22 cellular contexts compared by ENCODE assay signal in the genomic region with DNA sequence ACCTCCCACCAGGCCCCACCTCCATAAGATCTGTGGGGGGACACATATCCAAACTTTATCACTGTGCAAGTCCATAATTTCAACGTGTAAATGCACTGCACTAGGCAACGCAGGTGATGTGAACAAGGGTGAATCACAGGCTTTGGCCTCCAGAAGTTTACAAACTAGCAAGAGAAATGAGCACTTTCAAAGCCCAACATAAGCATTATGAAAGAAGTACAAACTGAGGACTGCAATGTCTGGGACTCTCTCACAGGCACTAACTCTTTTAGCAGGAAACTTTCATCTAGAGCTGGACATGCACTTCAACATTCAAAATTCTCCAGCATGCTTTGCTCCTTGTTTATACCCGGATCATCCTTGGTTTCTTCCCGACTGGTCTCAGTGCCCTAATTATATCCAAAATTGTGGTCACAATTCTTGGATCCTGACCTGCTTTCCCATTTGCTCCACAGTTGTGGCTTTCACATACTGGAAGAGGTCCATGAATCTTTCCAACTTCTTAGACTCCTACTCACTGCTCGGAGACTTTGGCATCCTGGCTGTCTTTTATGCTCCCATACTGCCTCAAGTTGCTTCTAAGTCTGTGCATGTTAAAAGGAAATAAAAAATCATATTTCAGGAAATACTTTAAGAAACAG. TPM values are rescaled to one million over a fixed set of nuclear protein-coding genes. Genes with fewer than 3 reads are reported as not detected.
DNase-seq lines count a peak whose midpoint lies in the region; ATAC-seq, FAIRE-seq and TF ChIP-seq lines count a peak whose summit lies in the region.
"Had no signal": no experiment of that assay in that cellular context is flagged by ENCODE, and none has a peak within 500 bp of the region (broad histone marks: within the 10 kb centered on the region; RNA-seq: fewer than 3 reads in every experiment).

No MANE protein-coding gene starts in this region.

- H2BK20ac ChIP-seq in IMR-90 (ENCODE audit: low read depth, low read length): peak overlapping the region; percentile 42; the same call in 1 of the 2 replicates

- no peak overlapping the region for H4K8ac ChIP-seq in IMR-90 (ENCODE audit: low read depth in 2 of 2, low read length in 2 of 2)

- no peak overlapping the region for H3K18ac ChIP-seq in IMR-90 (ENCODE audit: low read depth, low read length)

- H3K9ac ChIP-seq in IMR-90 (ENCODE audit: low read depth, low read length): no peak overlapping the region
- no peak overlapping the region for H3K9ac ChIP-seq in keratinocyte (ENCODE audit: control insufficient read depth, extremely low read depth, insufficient read depth, low read length)

- intact Hi-C loops in IMR-90 (cut with micrococcal nuclease): no loop called here
- intact Hi-C loops in esophagus muscularis mucosa (cut with DNase I): no loop called here

- ATAC-seq in IMR-90 (ENCODE audit: low read depth) (peak; percentile 46; the same call in 1 of the 2 replicates), HG02642 (IDR thresholded peaks at IDR 0.05; ENCODE audit: poor library complexity, unreplicated experiment) (no peak)
- ATAC-seq: activated CD8-positive, alpha-beta T cell treated with anti-CD3 and anti-CD28 coated beads for 36 hours; HepG2; PC-3; stimulated activated memory B cell treated with anti-CD40 and anti-IgM and Interleukin-4, amounts not matched to agents 10 μg/mL and 1 μg/mL and 100 μg/mL, for 72 hours; upper lobe of right lung had no signal

- POLR2A ChIA-PET in AG04449 (lab: Yijun Ruan, JAX) (interaction anchor here (0.6 kb wide), 1 partner anchor 26 kb away, joined by 3 read pairs; no protein-coding TSS in a partner anchor), IMR-90 (lab: Charles Lee; ENCODE audit: unreplicated experiment) (no interaction called here)

- H3K36me3 ChIP-seq in IMR-90 (ENCODE audit: control insufficient read depth, insufficient read depth, low read length): no peaks in the 10 kb centered on the region
- no peaks in the 10 kb centered on the region for H3K36me3 ChIP-seq in esophagus muscularis mucosa
- H3K36me3 ChIP-seq in keratinocyte (ENCODE audit: control insufficient read depth in 2 of 2, extremely low read depth in 1 of 2, insufficient read depth in 2 of 2, low read length in 2 of 2): no peaks in the 10 kb centered on the region
- H3K36me3 ChIP-seq: upper lobe of right lung had no signal

- peak overlapping the region; percentile 47 for H2BK5ac ChIP-seq in IMR-90 (ENCODE audit: low read depth, low read length, poor library complexity, severe bottlenecking)

- no peak overlapping the region for H2AK5ac ChIP-seq in IMR-90 (ENCODE audit: low read depth, low read length)

- H4K5ac ChIP-seq in IMR-90 (ENCODE audit: low read depth, low read length): no peak overlapping the region

- H3K4me3 ChIP-seq in AG04449 (ENCODE audit: low read depth, low read length) (no peak overlapping the region), IMR-90 (ENCODE audit: insufficient read depth, low read depth, low read length) (no peak overlapping the region), esophagus muscularis mucosa (no peak overlapping the region), keratinocyte (ENCODE audit: control insufficient read depth in 2 of 3, extremely low read depth in 1 of 3, insufficient read depth in 2 of 3, low read depth in 1 of 3, low read length in 3 of 3) (no peak overlapping the region)
- H3K4me3 ChIP-seq: skin epidermis, upper lobe of right lung had no signal

- peaks cover 11% of the 10 kb centered on the region for H3K4me1 ChIP-seq in IMR-90 (ENCODE audit: control insufficient read depth, insufficient read depth, low read length)
- peaks cover 0 to 3% (median 0%) of the 10 kb centered on the region in 4 donors for H3K4me1 ChIP-seq in esophagus muscularis mucosa
- no peaks in the 10 kb centered on the region for H3K4me1 ChIP-seq in keratinocyte (ENCODE audit: control insufficient read depth, extremely low read depth, insufficient read depth, low read length)
- H3K4me1 ChIP-seq: upper lobe of right lung had no signal

- no peak overlapping the region for H3K23ac ChIP-seq in IMR-90 (ENCODE audit: low read depth, low read length)

- no peak for TF ChIP-seq POLR2A in IMR-90 (IDR thresholded peaks at IDR 0.05; ENCODE audit: low read depth, low read length)
- TF ChIP-seq POLR2A in esophagus muscularis mucosa (IDR thresholded peaks at IDR 0.05; ENCODE audit: low read depth): no peak

- peaks cover 10% of the 10 kb centered on the region for H3K9me1 ChIP-seq in IMR-90 (ENCODE audit: insufficient read depth, low read length)
- H3K9me1 ChIP-seq in keratinocyte (ENCODE audit: control insufficient read depth, extremely low read depth, insufficient read depth, low read length): no peaks in the 10 kb centered on the region

- H3K4ac ChIP-seq in IMR-90 (ENCODE audit: low read depth, low read length): peak overlapping the region; percentile 26; the same call in 1 of the 2 replicates

- WGBS in IMR-90 (ENCODE audit: extremely low coverage in 2 of 2, insufficient read length in 1 of 2), 2 experiments: 46% methylated on average over 4 of the region's 5 CpGs; no CpG with 5 or more reads in 1 of the 2 experiments
- 59% methylated on average over 5 of the region's 5 CpGs for WGBS in esophagus muscularis mucosa

- H3K79me2 ChIP-seq in keratinocyte (ENCODE audit: control insufficient read depth, insufficient read depth, low read length): no peaks in the 10 kb centered on the region

- H2AK9ac ChIP-seq in IMR-90 (replicated peaks; ENCODE audit: low read depth, low read length, poor library complexity): no peak overlapping the region

- H3K27me3 ChIP-seq in IMR-90 (ENCODE audit: control insufficient read depth, insufficient read depth, low read length) (no peaks in the 10 kb centered on the region), esophagus muscularis mucosa (no peaks in the 10 kb centered on the region), keratinocyte (ENCODE audit: control insufficient read depth, extremely low read depth, insufficient read depth, low read length) (no peaks in the 10 kb centered on the region)
- H3K27me3 ChIP-seq: upper lobe of right lung had no signal

- BruUV-seq in IMR-90 (replicated peaks; lab: Mats Ljungman, UMichigan): no TSS peak

- no peaks in the 10 kb centered on the region for H3K79me1 ChIP-seq in IMR-90 (ENCODE audit: low read depth in 1 of 2, low read length in 2 of 2)

- peak overlapping the region; percentile 20; the same call in 1 of the 2 replicates for H2BK120ac ChIP-seq in IMR-90 (ENCODE audit: low read depth, low read length)

- H3K56ac ChIP-seq in IMR-90 (ENCODE audit: extremely low read depth, insufficient read depth, low read length): no peak overlapping the region

- H2AFZ ChIP-seq in IMR-90 (replicated peaks; ENCODE audit: low read length, poor library complexity) (no peak overlapping the region), keratinocyte (ENCODE audit: control insufficient read depth, low read length) (no peak overlapping the region)

- no peak overlapping the region for H3K27ac ChIP-seq in IMR-90 (ENCODE audit: insufficient read depth, low read length)
- H3K27ac ChIP-seq in esophagus muscularis mucosa (replicated peaks in 1 of 4): no peak overlapping the region
- no peak overlapping the region for H3K27ac ChIP-seq in keratinocyte (ENCODE audit: control insufficient read depth, insufficient read depth, low read length)
- H3K27ac ChIP-seq: upper lobe of right lung had no signal

- H3K14ac ChIP-seq in IMR-90 (replicated peaks; ENCODE audit: low read depth, low read length): peak overlapping the region; percentile 71

- H3K9me3 ChIP-seq in IMR-90 (ENCODE audit: control insufficient read depth, insufficient read depth, low read length): no peaks in the 10 kb centered on the region
- no peaks in the 10 kb centered on the region for H3K9me3 ChIP-seq in esophagus muscularis mucosa
- H3K9me3 ChIP-seq in keratinocyte (ENCODE audit: control insufficient read depth, low read depth, low read length): no peaks in the 10 kb centered on the region
- H3K9me3 ChIP-seq: upper lobe of right lung had no signal

- H4K91ac ChIP-seq in IMR-90 (ENCODE audit: insufficient read depth, low read depth, low read length): no peak overlapping the region

- in situ Hi-C loops in IMR-90 (cut with MboI; ENCODE audit: low sequenced_read_pairs): no loop called here

- peak; percentile 51 for DNase-seq in AG04449 (ENCODE audit: low read depth, low spot score)
- DNase-seq in IMR-90: peak; percentile 66
- peak; percentile 72 for DNase-seq in esophagus muscularis mucosa (ENCODE audit: extremely low spot score)
- DNase-seq in keratinocyte (ENCODE audit: low read depth, low spot score): no peak
- no peak for DNase-seq in effector CD4-positive, alpha-beta T cell
- no peak for DNase-seq in activated naive CD4-positive, alpha-beta T cell treated with anti-CD3 and anti-CD28 coated beads, Interleukin-2, amount 50 U/mL, for 16 hours
- DNase-seq in iPS-NIHi7 (ENCODE audit: extremely low spot score): no peak
- DNase-seq: activated CD8-positive, alpha-beta T cell treated with anti-CD3 and anti-CD28 coated beads for 36 hours; amygdala; COR-L47; MV-4-11; NCI-H69; PC-3; SW 1271; upper lobe of right lung had no signal

- no peak for TF ChIP-seq CTCF in AG04449 (IDR thresholded peaks at IDR 0.05; ENCODE audit: insufficient read depth, low read length, missing control alignments)
- no peak for TF ChIP-seq CTCF in IMR-90 (conservative IDR thresholded peaks at IDR 0.05; ENCODE audit: low read depth, low read length)
- no peak for TF ChIP-seq CTCF in esophagus muscularis mucosa (IDR thresholded peaks at IDR 0.05)
- TF ChIP-seq CTCF in keratinocyte (optimal IDR thresholded peaks at IDR 0.05 in 1 of 3, IDR thresholded peaks at IDR 0.05 in 1 of 3, conservative IDR thresholded peaks at IDR 0.05 in 1 of 3; ENCODE audit: extremely low read depth in 1 of 3, insufficient read depth in 2 of 3, low read length in 3 of 3): no peak

- no peak for TF ChIP-seq RAD21 in IMR-90 (IDR thresholded peaks at IDR 0.05; ENCODE audit: low read length)

- H3K4me2 ChIP-seq in IMR-90 (ENCODE audit: low read depth, low read length) (peak overlapping the region; percentile 63; the same call in 1 of the 2 replicates), keratinocyte (ENCODE audit: control insufficient read depth, extremely low read depth, insufficient read depth, low read depth, low read length) (no peak overlapping the region)

- H2BK15ac ChIP-seq in IMR-90 (ENCODE audit: low read depth, low read length): 0 out of 3 replicates have a peak overlapping the region, but pooled peaks have one; percentile 17

- CTCF ChIA-PET in AG04449 (lab: Yijun Ruan, JAX): interaction anchor here (1.2 to 2.1 kb wide), 2 partner anchors 11 to 41 kb away, joined by 3 to 4 read pairs; no protein-coding TSS in a partner anchor
- CTCF ChIA-PET in IMR-90 (lab: Yijun Ruan, JAX): interaction anchor here (0.5 kb wide), 1 partner anchor 69 kb away, joined by 4 read pairs; no protein-coding TSS in a partner anchor

- TF ChIP-seq EP300 in esophagus muscularis mucosa (IDR thresholded peaks at IDR 0.05): no peak

- peak; percentile 13 for FAIRE-seq in keratinocyte (lab: Jason Lieb, UNC)
- FAIRE-seq: A204.1, frontal cortex, G401.6, HepG2 had no signal

- dilution Hi-C loops in IMR-90 (cut with HindIII; ENCODE audit: low sequenced_read_pairs, unreplicated experiment): loop anchor here (25.0 kb wide), 1 partner anchor 225 kb away; no protein-coding TSS in a partner anchor
- dilution Hi-C loops in keratinocyte (cut with MboI; ENCODE audit: extremely low pct_ligation_motif_present, low sequenced_read_pairs): loop anchor here (25.0 kb wide), 1 partner anchor 250 kb away; no protein-coding TSS in a partner anchor

- no peaks in the 10 kb centered on the region for H4K20me1 ChIP-seq in IMR-90 (ENCODE audit: insufficient read depth, low read length)
- no peaks in the 10 kb centered on the region for H4K20me1 ChIP-seq in keratinocyte (ENCODE audit: control insufficient read depth, extremely low read depth, insufficient read depth, low read length)

RNA-seq across cellular contexts. Expression of gene STRAP, which starts 44.9 kb away (rescaled TPM):
- 82.1 and 133 TPM in 2 replicates for total RNA-seq in IMR-90 (2012; rRNA removed)
- 91.0 and 98.1 TPM in 2 replicates for polyA plus RNA-seq in IMR-90 (2012; rRNA removed)
- 53.4 and 67.4 TPM in 2 replicates for polyA plus RNA-seq in IMR-90 (2012; cell fraction: cytosol; rRNA removed)
- polyA plus RNA-seq in IMR-90 (2012; cell fraction: nucleus; rRNA removed; ENCODE audit: low replicate concordance): 31.4 and 54.0 TPM in 2 replicates
- total RNA-seq in esophagus muscularis mucosa: 10 to 100 TPM; 63.9 to 78.5 (median 74.0) TPM
- 114 to 210 TPM (median 168 TPM) in 3 replicates for polyA plus RNA-seq in keratinocyte
- polyA plus RNA-seq in keratinocyte (2011; ENCODE audit: low read depth): 223 TPM
- 146 and 216 TPM in 2 replicates for polyA plus RNA-seq in keratinocyte (2011; cell fraction: cytosol; rRNA removed)
- polyA plus RNA-seq in keratinocyte (2011; cell fraction: nucleus; rRNA removed): 60.8 and 106 TPM in 2 replicates
- polyA plus RNA-seq in keratinocyte (2012; ENCODE audit: low replicate concordance): 154 and 164 TPM in 2 replicates
- polyA minus RNA-seq in keratinocyte: 92.5 to 144 TPM (median 95.2 TPM) in 3 replicates
- 351 TPM for polyA minus RNA-seq in keratinocyte (2011; cell fraction: cytosol; rRNA and poly(A)+ RNA removed)
- 41.0 and 54.1 TPM in 2 replicates for polyA minus RNA-seq in keratinocyte (2011; cell fraction: nucleus; rRNA and poly(A)+ RNA removed)

RNA-seq across cellular contexts. Expression of gene EPS8, which starts 48.1 kb away (rescaled TPM):
- total RNA-seq in IMR-90 (2012; rRNA removed) (102 and 104 TPM in 2 replicates), esophagus muscularis mucosa (100 to 1,000 TPM in 1 of 4 donors, 10 to 100 TPM in 3; 54.4 to 120 (median 78.7) TPM)
- polyA plus RNA-seq in IMR-90 (2012; rRNA removed) (45.0 and 45.1 TPM in 2 replicates), keratinocyte (2.0 to 4.0 TPM (median 2.7 TPM) in 3 replicates)
- polyA plus RNA-seq in IMR-90 (2012; cell fraction: cytosol; rRNA removed): 14.0 and 14.1 TPM in 2 replicates
- polyA plus RNA-seq in IMR-90 (2012; cell fraction: nucleus; rRNA removed; ENCODE audit: low replicate concordance): 26.2 and 55.5 TPM in 2 replicates
- polyA plus RNA-seq in keratinocyte (2011; ENCODE audit: low read depth): 4.3 TPM
- 2.0 and 3.9 TPM in 2 replicates for polyA plus RNA-seq in keratinocyte (2011; cell fraction: cytosol; rRNA removed)
- polyA plus RNA-seq in keratinocyte (2011; cell fraction: nucleus; rRNA removed): 3.0 and 4.3 TPM in 2 replicates
- 1.7 and 2.2 TPM in 2 replicates for polyA plus RNA-seq in keratinocyte (2012; ENCODE audit: low replicate concordance)
- polyA minus RNA-seq in keratinocyte: 0.20 to 12.1 TPM (median 4.8 TPM) in 3 replicates
- 2.1 TPM for polyA minus RNA-seq in keratinocyte (2011; cell fraction: cytosol; rRNA and poly(A)+ RNA removed)
- 3.1 and 7.3 TPM in 2 replicates for polyA minus RNA-seq in keratinocyte (2011; cell fraction: nucleus; rRNA and poly(A)+ RNA removed)

Comparison
In these comparisons a context has a peak if more than half of its experiments do, and no peak if none do; other contexts are left out.
1. DNase-seq: peak in AG04449 (single experiment), IMR-90 (single experiment) and esophagus muscularis mucosa (single experiment); none in keratinocyte (single experiment), effector CD4-positive, alpha-beta T cell (single experiment), activated naive CD4-positive, alpha-beta T cell treated with anti-CD3 and anti-CD28 coated beads, Interleukin-2, amount 50 U/mL, for 16 hours (single experiment) and iPS-NIHi7 (single experiment).